23 cellular contexts compared by ENCODE assay signal in genomic region chrX:137430984-137431475, GRCh38.
"Had no signal": no experiment of that assay in that cellular context is flagged by ENCODE, and none has a peak within 500 bp of the region (broad histone marks: within the 10 kb centered on the region; RNA-seq: fewer than 3 reads in every experiment).

No MANE protein-coding gene starts in this region.

- H3K27me3 ChIP-seq: SJCRH30 had no signal

- H3K36me3 ChIP-seq: Peyer's patch, SJCRH30 had no signal

- H3K9me3 ChIP-seq: body of pancreas, Peyer's patch, SJCRH30 had no signal

- H3K27ac ChIP-seq: body of pancreas, Peyer's patch, RWPE1, SJCRH30 had no signal

- H3K4me1 ChIP-seq: Peyer's patch, SJCRH30 had no signal

- DNase-seq: activated CD4-positive, alpha-beta T cell treated with anti-CD3 and anti-CD28 coated beads for 48 hours; activated CD4-positive, alpha-beta T cell treated with anti-CD3 and anti-CD28 coated beads, Interleukin-2, amount 50 U/mL, for 4 hours; activated CD4-positive, CD25-positive, alpha-beta regulatory T cell treated with anti-CD3 and anti-CD28 coated beads, Interleukin-2, amount 50 U/mL, for 72 hours; activated CD8-positive, alpha-beta memory T cell treated with anti-CD3 and anti-CD28 coated beads, Interleukin-2, amount 10 ng/mL, durations not matched to agents 7 days and 5 days; activated gamma-delta T cell; activated naive CD4-positive, alpha-beta T cell treated with anti-CD3 and anti-CD28 coated beads for 36 hours; activated naive CD8-positive, alpha-beta T cell treated with anti-CD3 and anti-CD28 coated beads, Interleukin-2, amount 10 ng/mL, durations not matched to agents 7 days and 5 days; activated T-cell treated with anti-CD3 and anti-CD28 coated beads, Interleukin-2, amount 50 U/mL, for 24 hours; aorta; body of pancreas; central memory CD4-positive, alpha-beta T cell; KG1; NCI-H1048; NCI-H146; NCI-H187 treated with DMSO at 0.1 percent for 48 hours; NCI-H2081 treated with DMSO at 0.1 percent for 48 hours; NCI-H446; NCI-H524; Peyer's patch; Right ventricle myocardium superior; SJCRH30 had no signal

- H3K4me3 ChIP-seq: body of pancreas, Peyer's patch, SJCRH30 had no signal

- ATAC-seq: activated CD8-positive, alpha-beta memory T cell treated with anti-CD3 and anti-CD28 coated beads, Interleukin-2, amount 10 ng/mL, durations not matched to agents 7 days and 5 days; body of pancreas; SK-N-SH treated with all-trans-retinoic acid at 6 μM for 48 hours had no signal
